ENCODE assay signal across 15 cellular contexts in the genomic region with DNA sequence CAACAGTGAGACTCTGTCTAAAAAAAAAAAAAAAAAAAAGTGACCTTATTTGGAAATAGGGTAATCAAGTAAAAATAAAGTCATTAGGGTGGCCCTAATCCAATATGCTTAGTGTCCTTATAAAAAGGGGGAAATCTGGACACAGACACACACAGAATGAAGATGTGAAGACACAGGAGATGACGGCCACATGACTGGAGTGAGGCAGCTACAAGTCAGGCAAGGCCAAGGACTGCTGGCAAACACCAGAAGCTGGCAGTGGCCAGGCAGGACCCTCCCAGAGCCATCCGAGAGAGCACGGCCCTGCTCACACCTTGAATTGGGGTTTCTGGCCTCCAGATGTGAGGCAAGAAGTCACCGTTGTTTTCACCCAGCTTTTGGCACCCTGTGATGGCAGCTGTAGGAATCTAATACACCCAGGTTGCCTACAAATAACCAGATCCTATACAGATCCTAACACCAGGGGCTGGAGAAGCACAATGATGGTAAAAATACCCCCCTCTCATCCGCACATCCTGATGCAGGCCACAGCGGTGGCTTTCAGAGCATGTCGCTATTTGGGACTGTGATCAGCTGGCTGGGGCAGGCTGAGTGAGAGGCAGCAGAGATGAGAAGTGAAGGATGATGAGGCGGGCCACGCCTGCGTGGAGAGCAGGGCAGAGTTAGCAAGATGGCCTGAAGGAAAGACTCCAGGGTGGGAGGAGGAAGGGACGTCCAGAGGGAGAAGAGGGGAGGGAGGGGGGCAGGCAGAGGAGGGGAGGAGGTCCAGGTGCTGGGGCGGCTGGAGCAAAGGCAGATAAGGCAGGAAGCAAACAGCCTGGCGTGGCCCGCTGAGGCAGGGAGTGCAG. TPM values are rescaled to one million over a fixed set of nuclear protein-coding genes. Genes with fewer than 3 reads are reported as not detected.
DNase-seq lines count a peak whose midpoint lies in the region; ATAC-seq, FAIRE-seq and TF ChIP-seq lines count a peak whose summit lies in the region.
"Had no signal": no experiment of that assay in that cellular context is flagged by ENCODE, and none has a peak within 500 bp of the region (broad histone marks: within the 10 kb centered on the region; RNA-seq: fewer than 3 reads in every experiment).

No MANE protein-coding gene starts in this region.

- H3K4me1 ChIP-seq in K562 (replicated peaks in 1 of 2; ENCODE audit: control insufficient read depth in 2 of 2, insufficient read depth in 2 of 2, low read length in 2 of 2) (peaks cover 30 to 47% of the 10 kb centered on the region in 2 experiments; a peak in 4 of 5 replicates), left lung (peaks cover 0 to 4% of the 10 kb centered on the region in 2 donors), vagina (peaks cover 24% of the 10 kb centered on the region)

- peak overlapping the region; percentile 37 to 63; a peak in 2 of 4 replicates for H3K9ac ChIP-seq in K562 (ENCODE audit: insufficient read depth in 1 of 2, low read depth in 2 of 2, low read length in 2 of 2)

- intact Hi-C loops in K562 (cut with micrococcal nuclease) (no loop called here), left lung (cut with DNase I) (no loop called here), vagina (cut with DNase I) (no loop called here)

- H3K27me3 ChIP-seq in K562 (ENCODE audit: control insufficient read depth in 2 of 2, insufficient read depth in 2 of 2, low read length in 2 of 2) = no peaks in the 10 kb centered on the region
- no peaks in the 10 kb centered on the region for H3K27me3 ChIP-seq in left lung
- H3K27me3 ChIP-seq in vagina = no peaks in the 10 kb centered on the region

- WGBS in K562 (ENCODE audit: insufficient coverage, low coverage, missing lambda C conversion rate) = 50% methylated on average over 13 of the region's 14 CpGs

- no peak overlapping the region for H3K4me3 Mint-ChIP-seq in activated naive CD4-positive, alpha-beta T cell treated with anti-CD3 and anti-CD28 coated beads, Interleukin-2, amount 50 U/mL, for 24 hours
- H3K4me3 Mint-ChIP-seq in nephron = no peak overlapping the region
- no peak overlapping the region for H3K4me3 Mint-ChIP-seq in effector memory CD8-positive, alpha-beta T cell

- H3K4me2 ChIP-seq in K562 (ENCODE audit: insufficient read depth, low read length) = peak overlapping the region; percentile 61

- no peaks in the 10 kb centered on the region for H3K27me3 Mint-ChIP-seq in activated naive CD4-positive, alpha-beta T cell treated with anti-CD3 and anti-CD28 coated beads, Interleukin-2, amount 50 U/mL, for 24 hours
- H3K27me3 Mint-ChIP-seq in nephron (ENCODE audit: low read depth) = peaks cover 4% of the 10 kb centered on the region
- H3K27me3 Mint-ChIP-seq in effector memory CD8-positive, alpha-beta T cell = peaks cover 8 to 15% of the 10 kb centered on the region in 2 donors

- H3K4me3 ChIP-seq in K562 (no peak overlapping the region), left lung (no peak overlapping the region), vagina (no peak overlapping the region)

- TF ChIP-seq POLR2A in K562 (conservative IDR thresholded peaks at IDR 0.05) = no peak
- TF ChIP-seq POLR2A in vagina (IDR thresholded peaks at IDR 0.05) = no peak

- no peaks in the 10 kb centered on the region for H3K36me3 Mint-ChIP-seq in activated naive CD4-positive, alpha-beta T cell treated with anti-CD3 and anti-CD28 coated beads, Interleukin-2, amount 50 U/mL, for 24 hours
- H3K36me3 Mint-ChIP-seq in nephron (ENCODE audit: low read depth) = no peaks in the 10 kb centered on the region
- no peaks in the 10 kb centered on the region for H3K36me3 Mint-ChIP-seq in effector memory CD8-positive, alpha-beta T cell (ENCODE audit: insufficient read depth)

- peak overlapping the region; percentile 48 for H3K27ac Mint-ChIP-seq in activated naive CD4-positive, alpha-beta T cell treated with anti-CD3 and anti-CD28 coated beads, Interleukin-2, amount 50 U/mL, for 24 hours
- H3K27ac Mint-ChIP-seq in nephron = peak overlapping the region in 2 of 3 experiments; percentile 13 to 71
- no peak overlapping the region for H3K27ac Mint-ChIP-seq in effector memory CD8-positive, alpha-beta T cell

- H3K9me3 ChIP-seq in K562 (replicated peaks; ENCODE audit: control insufficient read depth, insufficient read depth, low read depth, low read length) (no peaks in the 10 kb centered on the region), left lung (no peaks in the 10 kb centered on the region), vagina (no peaks in the 10 kb centered on the region)

- no peak for TF ChIP-seq EP300 in K562 (IDR thresholded peaks at IDR 0.05; ENCODE audit: low read length)

- no peaks in the 10 kb centered on the region for H3K9me1 ChIP-seq in K562 (ENCODE audit: control insufficient read depth, insufficient read depth, low read length)

- peak; percentile 85 for ATAC-seq in K562
- ATAC-seq in left lung = no peak
- ATAC-seq in effector memory CD8-positive, alpha-beta T cell (replicated peaks) = no peak
- ATAC-seq in esophagus mucosa = no peak

- H3K27ac ChIP-seq in K562 (ENCODE audit: extremely low read depth, low read depth, low read length) = peak overlapping the region; percentile 47; the same call in 1 of the 3 replicates
- no peak overlapping the region for H3K27ac ChIP-seq in left lung
- H3K27ac ChIP-seq in vagina = no peak overlapping the region
- H3K27ac ChIP-seq: HL-60 had no signal

- H3K79me2 ChIP-seq in K562 (ENCODE audit: control insufficient read depth, insufficient read depth, low read length) = no peaks in the 10 kb centered on the region

- H3K9me3 Mint-ChIP-seq in activated naive CD4-positive, alpha-beta T cell treated with anti-CD3 and anti-CD28 coated beads, Interleukin-2, amount 50 U/mL, for 24 hours = no peaks in the 10 kb centered on the region
- H3K9me3 Mint-ChIP-seq in nephron = no peaks in the 10 kb centered on the region
- H3K9me3 Mint-ChIP-seq in effector memory CD8-positive, alpha-beta T cell = no peaks in the 10 kb centered on the region

- CTCF ChIA-PET in K562 (lab: Yijun Ruan, JAX; ENCODE audit: low intra/inter-chr PET ratio) = interaction anchor here (0.6 to 0.9 kb wide), 2 partner anchors 145 to 192 kb away, joined by 3 to 6 read pairs; no protein-coding TSS in a partner anchor

- peak overlapping the region; percentile 71; the same call in 1 of the 2 replicates for H2AFZ ChIP-seq in K562 (ENCODE audit: low read depth, low read length)

- peaks cover 16% of the 10 kb centered on the region for H3K4me1 Mint-ChIP-seq in activated naive CD4-positive, alpha-beta T cell treated with anti-CD3 and anti-CD28 coated beads, Interleukin-2, amount 50 U/mL, for 24 hours
- peaks cover 53% of the 10 kb centered on the region for H3K4me1 Mint-ChIP-seq in nephron
- peaks cover 10 to 12% of the 10 kb centered on the region in 2 donors for H3K4me1 Mint-ChIP-seq in effector memory CD8-positive, alpha-beta T cell (ENCODE audit: low read depth in 2 of 2)

- POLR2A ChIA-PET in K562 (lab: Yijun Ruan, JAX) = interaction anchor here (0.6 to 0.7 kb wide), 2 partner anchors 10 to 47 kb away, joined by 3 read pairs; no protein-coding TSS in a partner anchor

- in situ Hi-C loops in K562 (cut with MboI) = no loop called here

- no peak for DNase-seq in activated naive CD4-positive, alpha-beta T cell treated with anti-CD3 and anti-CD28 coated beads, Interleukin-2, amount 50 U/mL, for 16 hours
- DNase-seq in K562 (ENCODE audit: extremely low read depth in 1 of 4, low spot score in 3 of 4) (peak; percentile 68 to 83 (median 75)), left lung (no peak), vagina (ENCODE audit: extremely low spot score in 2 of 2) (no peak)
- no peak for DNase-seq in effector memory CD8-positive, alpha-beta T cell
- DNase-seq: DMS53, KBM-7, NCI-H1048, NCI-H2107, NCI-H345, SHP77 had no signal

- H3K36me3 ChIP-seq in K562 (ENCODE audit: control insufficient read depth, insufficient read depth, low read length) = 0 out of 3 replicates have a peak, but pooled peaks cover 4% of the 10 kb centered on the region
- H3K36me3 ChIP-seq in left lung = no peaks in the 10 kb centered on the region
- H3K36me3 ChIP-seq in vagina = no peaks in the 10 kb centered on the region

- H4K20me1 ChIP-seq in K562 (replicated peaks; ENCODE audit: control insufficient read depth, insufficient read depth, low read length) = no peaks in the 10 kb centered on the region

- FAIRE-seq in K562 (lab: Jason Lieb, UNC) = peak; percentile 58

- no peak for TF ChIP-seq RAD21 in K562 (CRISPR knock-in tag; conservative IDR thresholded peaks at IDR 0.05 in 1 of 2, IDR thresholded peaks at IDR 0.05 in 1 of 2)

- no TSS peak for BruUV-seq in K562 (replicated peaks; lab: Mats Ljungman, UMichigan)

- TF ChIP-seq CTCF in K562 (IDR thresholded peaks at IDR 0.05 in 2 of 3, conservative IDR thresholded peaks at IDR 0.05 in 1 of 3; ENCODE audit: insufficient read depth in 2 of 3, low read depth in 1 of 3, low read length in 3 of 3) (no peak), nephron (IDR thresholded peaks at IDR 0.05; ENCODE audit: unreplicated experiment in 3 of 3) (no peak), left lung (IDR thresholded peaks at IDR 0.05) (no peak), vagina (IDR thresholded peaks at IDR 0.05) (no peak)

RNA-seq across cellular contexts. Expression of gene LRFN4, which starts 28.8 kb away (rescaled TPM):
- 6.4 and 27.6 TPM in 2 replicates for total RNA-seq in K562 (2011; cell fraction: chromatin; rRNA removed; ENCODE audit: low replicate concordance)
- 47.9 and 52.9 TPM in 2 replicates for total RNA-seq in K562 (2011; cell fraction: nucleolus; rRNA removed)
- total RNA-seq in K562 (2011; cell fraction: nucleoplasm; rRNA removed) = 13.7 and 16.8 TPM in 2 replicates
- total RNA-seq in K562 (2014; rRNA removed) (41.3 and 53.0 TPM in 2 replicates), K562 (2014; rRNA removed; fragmentation: Illumina TruSeq; extraction: Trizol) (1.1 and 1.5 TPM in 2 replicates), K562 (2015; rRNA removed; fragmentation: Illumina TruSeq; extraction: Trizol) (19.4 and 23.0 TPM in 2 replicates), K562 (2021) (59.5 and 60.1 TPM in 2 replicates), left lung (10 to 100 TPM; 20.2 to 21.1 TPM), vagina (8.1 TPM), esophagus mucosa (8.6 TPM)
- polyA plus RNA-seq in K562 (2011; rRNA removed) (6.7 and 11.3 TPM in 2 replicates), K562 (2014; fragmentation: Illumina TruSeq; extraction: Trizol) (1.1 and 9.0 TPM in 2 replicates), K562 (2014; fragmentation: Nextera tagmentation; extraction: Ambion mirVana) (under 1 TPM; 0.10 to 0.14 TPM), K562 (2014; rRNA removed) (31.5 and 32.3 TPM in 2 replicates)
- 17.4 and 75.5 TPM in 2 replicates for polyA plus RNA-seq in K562 (2011; cell fraction: cytosol; rRNA removed)
- 36.1 and 82.9 TPM in 2 replicates for polyA plus RNA-seq in K562 (2011; cell fraction: nucleus; rRNA removed)
- 18.4 and 21.2 TPM in 2 replicates for polyA plus RNA-seq in K562 (2012)
- polyA minus RNA-seq in K562 (2011; rRNA and poly(A)+ RNA removed) = 1.4 and 3.4 TPM in 2 replicates
- polyA minus RNA-seq in K562 (2011; cell fraction: cytosol; rRNA and poly(A)+ RNA removed) = 23.3 and 29.6 TPM in 2 replicates
- 12.9 and 13.5 TPM in 2 replicates for polyA minus RNA-seq in K562 (2011; cell fraction: nucleus; rRNA and poly(A)+ RNA removed)

RNA-seq across cellular contexts. Expression of gene RCE1, which starts 42.5 kb away (rescaled TPM):
- total RNA-seq in K562 (2011; cell fraction: chromatin; rRNA removed; ENCODE audit: low replicate concordance) = 20.0 and 55.8 TPM in 2 replicates
- total RNA-seq in K562 (2011; cell fraction: nucleolus; rRNA removed) = 76.0 and 85.1 TPM in 2 replicates
- total RNA-seq in K562 (2011; cell fraction: nucleoplasm; rRNA removed) = 47.9 and 52.4 TPM in 2 replicates
- total RNA-seq in K562 (2014; rRNA removed) = 41.3 and 41.5 TPM in 2 replicates
- 8.8 and 10.6 TPM in 2 replicates for total RNA-seq in K562 (2014; rRNA removed; fragmentation: Illumina TruSeq; extraction: Trizol)
- total RNA-seq in K562 (2015; rRNA removed; fragmentation: Illumina TruSeq; extraction: Trizol) = 17.8 and 18.7 TPM in 2 replicates
- 26.3 and 27.7 TPM in 2 replicates for total RNA-seq in K562 (2021)
- polyA plus RNA-seq in K562 (2011; rRNA removed) = 13.9 and 25.0 TPM in 2 replicates
- polyA plus RNA-seq in K562 (2011; cell fraction: cytosol; rRNA removed) = 36.6 and 88.7 TPM in 2 replicates
- polyA plus RNA-seq in K562 (2011; cell fraction: nucleus; rRNA removed) = 50.0 and 76.3 TPM in 2 replicates
- 24.5 and 28.6 TPM in 2 replicates for polyA plus RNA-seq in K562 (2012)
- polyA plus RNA-seq in K562 (2014; fragmentation: Illumina TruSeq; extraction: Trizol) = 15.1 and 20.9 TPM in 2 replicates
- polyA plus RNA-seq in K562 (2014; fragmentation: Nextera tagmentation; extraction: Ambion mirVana) = 1 to 10 TPM in 1 of 2 experiments, under 1 TPM in 1; 0.75 to 3.0 TPM
- 31.1 and 31.9 TPM in 2 replicates for polyA plus RNA-seq in K562 (2014; rRNA removed)
- 6.2 and 7.5 TPM in 2 replicates for polyA minus RNA-seq in K562 (2011; rRNA and poly(A)+ RNA removed)
- polyA minus RNA-seq in K562 (2011; cell fraction: cytosol; rRNA and poly(A)+ RNA removed) = 16.9 and 20.8 TPM in 2 replicates
- polyA minus RNA-seq in K562 (2011; cell fraction: nucleus; rRNA and poly(A)+ RNA removed) = 22.8 and 26.4 TPM in 2 replicates
- total RNA-seq in left lung = 10 to 100 TPM; 16.4 to 22.3 TPM
- total RNA-seq in vagina = 23.6 TPM
- 14.5 TPM for total RNA-seq in esophagus mucosa

Comparison
In these comparisons a context has a peak if more than half of its experiments do, and no peak if none do; other contexts are left out.
1. H3K27ac Mint-ChIP-seq: peak in activated naive CD4-positive, alpha-beta T cell treated with anti-CD3 and anti-CD28 coated beads, Interleukin-2, amount 50 U/mL, for 24 hours (single experiment) and nephron (2 of 3); none in effector memory CD8-positive, alpha-beta T cell (0 of 2).
2. DNase-seq: peak in K562 (4 of 4); none in activated naive CD4-positive, alpha-beta T cell treated with anti-CD3 and anti-CD28 coated beads, Interleukin-2, amount 50 U/mL, for 16 hours (single experiment), left lung (0 of 2), vagina (0 of 2) and effector memory CD8-positive, alpha-beta T cell (0 of 3).